In the genomic region with DNA sequence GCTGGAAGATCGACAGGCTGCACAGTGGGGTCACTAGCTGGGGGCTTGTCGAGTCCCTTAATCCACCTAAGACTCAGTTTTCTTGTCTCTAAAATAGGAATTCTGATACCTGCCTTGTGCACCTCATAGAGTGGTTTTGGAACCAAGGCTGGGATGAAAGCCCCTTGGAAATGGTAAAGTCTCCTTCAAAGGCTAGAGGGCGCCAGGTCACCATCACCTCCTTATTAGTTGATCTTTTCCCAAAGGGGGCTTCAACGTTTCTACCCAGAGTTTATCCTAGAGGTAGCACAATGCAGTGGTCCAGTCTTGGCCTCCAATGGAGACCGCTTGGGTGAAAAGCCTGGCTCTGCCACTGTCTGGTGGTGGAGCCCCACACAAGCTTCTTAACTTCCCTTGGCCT, we compare ENCODE assay signal across 21 cellular contexts.
"Had no signal": no experiment of that assay in that cellular context is flagged by ENCODE, and none has a peak within 500 bp of the region (broad histone marks: within the 10 kb centered on the region; RNA-seq: fewer than 3 reads in every experiment).

No MANE protein-coding gene starts in this region.

- H3K36me3 Mint-ChIP-seq: activated CD8-positive, alpha-beta memory T cell treated with anti-CD3 and anti-CD28 coated beads, Interleukin-2, amount 10 ng/mL, durations not matched to agents 7 days and 5 days; activated naive CD4-positive, alpha-beta T cell treated with anti-CD3 and anti-CD28 coated beads, Interleukin-2, amount 50 U/mL, for 72 hours; naive thymus-derived CD8-positive, alpha-beta T cell; stimulated activated memory B cell treated with anti-CD40 and anti-IgM and Interleukin-4, amounts not matched to agents 10 μg/mL and 1 μg/mL and 100 μg/mL, for 72 hours had no signal

- H3K36me3 ChIP-seq: spleen, upper lobe of left lung had no signal

- H3K4me2 ChIP-seq: hepatocyte had no signal

- H2AFZ ChIP-seq: hepatocyte had no signal

- H3K27ac Mint-ChIP-seq: activated CD8-positive, alpha-beta memory T cell treated with anti-CD3 and anti-CD28 coated beads, Interleukin-2, amount 10 ng/mL, durations not matched to agents 7 days and 5 days; activated naive CD4-positive, alpha-beta T cell treated with anti-CD3 and anti-CD28 coated beads, Interleukin-2, amount 50 U/mL, for 72 hours; activated T-cell treated with anti-CD3 and anti-CD28 coated beads, Interleukin-2, amount 50 U/mL, for 24 hours; effector memory CD8-positive, alpha-beta T cell; naive thymus-derived CD8-positive, alpha-beta T cell; stimulated activated memory B cell treated with anti-CD40 and anti-IgM and Interleukin-4, amounts not matched to agents 10 μg/mL and 1 μg/mL and 100 μg/mL, for 72 hours; T-helper 2 cell treated with Interferon-gamma antibody and Interleukin-4, amounts not matched to agents 5 μg/mL and 100 μg/mL, for 36 hours had no signal

- DNase-seq: activated CD4-positive, alpha-beta T cell treated with anti-CD3 and anti-CD28 coated beads for 1 hour; activated CD4-positive, alpha-beta T cell treated with anti-CD3 and anti-CD28 coated beads, Interleukin-2, amount 50 U/mL, for 48 hours; activated CD8-positive, alpha-beta memory T cell treated with anti-CD3 and anti-CD28 coated beads, Interleukin-2, amount 10 ng/mL, durations not matched to agents 7 days and 5 days; activated effector memory CD4-positive, alpha-beta T cell treated with Interleukin-2 at 50 U/mL for 16 hours; activated T-cell treated with anti-CD3 and anti-CD28 coated beads, Interleukin-2, amount 50 U/mL, for 24 hours; amniotic stem cell; body of pancreas; central memory CD4-positive, alpha-beta T cell; effector memory CD8-positive, alpha-beta T cell; erythroblast; left cardiac atrium; mucosa of descending colon; naive thymus-derived CD8-positive, alpha-beta T cell; spleen; stimulated activated CD4-positive, alpha-beta T cell treated with anti-CD3 and anti-CD28 coated beads, Interleukin-1b, Interleukin-23, amount 100 ng/mL, for 48 hours; upper lobe of left lung had no signal

- H3K4me3 ChIP-seq: body of pancreas, hepatocyte, mucosa of descending colon, spleen, upper lobe of left lung had no signal

- ATAC-seq: activated CD8-positive, alpha-beta memory T cell treated with anti-CD3 and anti-CD28 coated beads, Interleukin-2, amount 10 ng/mL, durations not matched to agents 7 days and 5 days; activated naive CD4-positive, alpha-beta T cell treated with anti-CD3 and anti-CD28 coated beads, Interleukin-2, amount 50 U/mL, for 72 hours; body of pancreas; effector memory CD8-positive, alpha-beta T cell; left cardiac atrium; mucosa of descending colon; naive thymus-derived CD8-positive, alpha-beta T cell; sciatic nerve; stimulated activated memory B cell treated with anti-CD40 and anti-IgM and Interleukin-4, amounts not matched to agents 10 μg/mL and 1 μg/mL and 100 μg/mL, for 72 hours had no signal

- H3K79me2 ChIP-seq: hepatocyte had no signal

- H3K4me3 Mint-ChIP-seq: activated CD8-positive, alpha-beta memory T cell treated with anti-CD3 and anti-CD28 coated beads, Interleukin-2, amount 10 ng/mL, durations not matched to agents 7 days and 5 days; activated T-cell treated with anti-CD3 and anti-CD28 coated beads, Interleukin-2, amount 50 U/mL, for 24 hours; effector memory CD8-positive, alpha-beta T cell; naive thymus-derived CD8-positive, alpha-beta T cell; stimulated activated memory B cell treated with anti-CD40 and anti-IgM and Interleukin-4, amounts not matched to agents 10 μg/mL and 1 μg/mL and 100 μg/mL, for 72 hours; T-helper 2 cell treated with Interferon-gamma antibody and Interleukin-4, amounts not matched to agents 5 μg/mL and 100 μg/mL, for 36 hours had no signal

- H3K9me3 Mint-ChIP-seq: activated naive CD4-positive, alpha-beta T cell treated with anti-CD3 and anti-CD28 coated beads, Interleukin-2, amount 50 U/mL, for 72 hours; activated T-cell treated with anti-CD3 and anti-CD28 coated beads, Interleukin-2, amount 50 U/mL, for 24 hours; effector memory CD8-positive, alpha-beta T cell; stimulated activated memory B cell treated with anti-CD40 and anti-IgM and Interleukin-4, amounts not matched to agents 10 μg/mL and 1 μg/mL and 100 μg/mL, for 72 hours; T-helper 2 cell treated with Interferon-gamma antibody and Interleukin-4, amounts not matched to agents 5 μg/mL and 100 μg/mL, for 36 hours had no signal

- H3K4me1 ChIP-seq: body of pancreas, spleen, upper lobe of left lung had no signal

- H3K27me3 ChIP-seq: upper lobe of left lung had no signal

- H3K4me1 Mint-ChIP-seq: activated CD8-positive, alpha-beta memory T cell treated with anti-CD3 and anti-CD28 coated beads, Interleukin-2, amount 10 ng/mL, durations not matched to agents 7 days and 5 days; naive thymus-derived CD8-positive, alpha-beta T cell; stimulated activated memory B cell treated with anti-CD40 and anti-IgM and Interleukin-4, amounts not matched to agents 10 μg/mL and 1 μg/mL and 100 μg/mL, for 72 hours had no signal

- H3K9me3 ChIP-seq: body of pancreas, mucosa of descending colon, spleen, upper lobe of left lung had no signal
